Comparison of ENCODE assay signal across 3 cellular contexts in genomic region chr15:35038655-35039534, GRCh38.
A peak's percentile ranks its signal among the peaks of the same experiment; 100 is the strongest.
TF ChIP-seq lines count a peak whose summit lies in the region.

No MANE protein-coding gene starts in this region.

TF ChIP-seq in GM23338, 12 proteins besides CTCF, POLR2A, EP300 and RAD21:
- TF ChIP-seq ETS1 (IDR thresholded peaks at IDR 0.05) = no peak
- peak; percentile 98 for TF ChIP-seq NANOG (IDR thresholded peaks at IDR 0.05; ENCODE audit: borderline replicate concordance)
- TF ChIP-seq STAT1 (IDR thresholded peaks at IDR 0.05; ENCODE audit: unreplicated experiment) = no peak
TF ChIP-seq in GM23338: peak in this region for 1.

TF ChIP-seq in SK-N-SH, 30 proteins besides CTCF, POLR2A, EP300 and RAD21:
- TF ChIP-seq PBX3 (IDR thresholded peaks at IDR 0.05) (no peak), TCF12 (IDR thresholded peaks at IDR 0.05) (peak; percentile 9; the same call in 1 of the 2 replicates)

TF ChIP-seq in HepG2, 621 proteins besides CTCF, POLR2A, EP300 and RAD21:
- no peak for TF ChIP-seq LCORL (IDR thresholded peaks at IDR 0.05)
- no peak for TF ChIP-seq LCORL (CRISPR knock-in tag; IDR thresholded peaks at IDR 0.05)
- no peak for TF ChIP-seq GFI1 (CRISPR knock-in tag; IDR thresholded peaks at IDR 0.05; ENCODE audit: borderline replicate concordance)
- no peak for TF ChIP-seq ZBTB4 (CRISPR knock-in tag; IDR thresholded peaks at IDR 0.05; ENCODE audit: borderline replicate concordance)
- no peak for TF ChIP-seq ZFP82 (CRISPR knock-in tag; IDR thresholded peaks at IDR 0.05; ENCODE audit: borderline replicate concordance)
- TF ChIP-seq KDM1A (CRISPR knock-in tag; IDR thresholded peaks at IDR 0.05) = no peak
- TF ChIP-seq MTF2 (CRISPR knock-in tag; IDR thresholded peaks at IDR 0.05; ENCODE audit: borderline replicate concordance) = no peak
TF ChIP-seq in HepG2: peak in this region for 0.
